In the genomic region with DNA sequence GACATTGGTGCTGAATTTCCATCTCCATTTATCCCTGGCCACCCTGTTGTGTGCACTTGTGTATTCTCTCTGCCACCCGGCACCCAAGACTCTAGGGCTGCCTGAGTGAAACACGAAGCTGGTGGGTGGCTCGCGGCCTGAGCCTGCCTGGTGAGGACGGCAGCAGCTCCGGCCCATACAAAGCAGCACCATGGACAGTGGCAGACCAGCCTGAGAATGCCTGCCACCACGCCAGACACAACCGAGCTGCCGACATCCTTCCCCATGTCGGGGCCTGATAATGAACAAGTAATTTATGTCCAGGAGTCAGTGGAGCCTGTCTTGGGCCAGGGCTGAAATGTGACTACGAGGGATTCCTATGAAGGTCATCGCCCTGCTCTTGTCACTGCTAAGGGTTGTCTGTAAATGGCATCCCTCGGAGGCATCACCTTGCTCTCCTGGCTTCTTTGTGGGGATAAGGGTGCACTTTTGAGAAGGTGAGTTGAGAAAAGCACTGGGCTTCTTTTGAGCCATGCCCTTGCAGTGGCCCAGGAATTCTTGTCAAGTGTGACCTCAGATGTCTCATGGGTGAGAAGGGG, we compare ENCODE assay signal across 1 cellular context.
TF ChIP-seq lines count a peak whose summit lies in the region.

No MANE protein-coding gene starts in this region.

TF ChIP-seq in HepG2, 621 proteins besides CTCF, POLR2A, EP300 and RAD21 (continued from another document):
- TF ChIP-seq, protein P1, sequence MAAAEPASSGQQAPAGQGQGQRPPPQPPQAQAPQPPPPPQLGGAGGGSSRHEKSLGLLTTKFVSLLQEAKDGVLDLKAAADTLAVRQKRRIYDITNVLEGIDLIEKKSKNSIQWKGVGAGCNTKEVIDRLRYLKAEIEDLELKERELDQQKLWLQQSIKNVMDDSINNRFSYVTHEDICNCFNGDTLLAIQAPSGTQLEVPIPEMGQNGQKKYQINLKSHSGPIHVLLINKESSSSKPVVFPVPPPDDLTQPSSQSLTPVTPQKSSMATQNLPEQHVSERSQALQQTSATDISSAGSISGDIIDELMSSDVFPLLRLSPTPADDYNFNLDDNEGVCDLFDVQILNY (CRISPR knock-in tag; conservative IDR thresholded peaks at IDR 0.05), result 0 out of 2 replicates have a peak, but pooled peaks have one; percentile 48
- TF ChIP-seq, protein P2, sequence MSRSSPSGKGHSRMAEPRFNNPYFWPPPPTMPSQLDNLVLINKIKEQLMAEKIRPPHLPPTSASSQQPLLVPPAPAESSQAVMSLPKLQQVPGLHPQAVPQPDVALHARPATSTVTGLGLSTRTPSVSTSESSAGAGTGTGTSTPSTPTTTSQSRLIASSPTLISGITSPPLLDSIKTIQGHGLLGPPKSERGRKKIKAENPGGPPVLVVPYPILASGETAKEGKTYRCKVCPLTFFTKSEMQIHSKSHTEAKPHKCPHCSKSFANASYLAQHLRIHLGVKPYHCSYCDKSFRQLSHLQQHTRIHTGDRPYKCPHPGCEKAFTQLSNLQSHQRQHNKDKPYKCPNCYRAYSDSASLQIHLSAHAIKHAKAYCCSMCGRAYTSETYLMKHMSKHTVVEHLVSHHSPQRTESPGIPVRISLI (CRISPR knock-in tag; IDR thresholded peaks at IDR 0.05; ENCODE audit: borderline replicate concordance), result no peak
- TF ChIP-seq ZFP1 (CRISPR knock-in tag; IDR thresholded peaks at IDR 0.05) (no peak), IKZF1 (IDR thresholded peaks at IDR 0.05) (no peak), ZNF598 (CRISPR knock-in tag; IDR thresholded peaks at IDR 0.05; ENCODE audit: borderline replicate concordance) (no peak), TMF1 (CRISPR knock-in tag; IDR thresholded peaks at IDR 0.05; ENCODE audit: low read depth) (0 out of 2 replicates have a peak, but pooled peaks have one; percentile 56), ZNF292 (CRISPR knock-in tag; IDR thresholded peaks at IDR 0.05; ENCODE audit: borderline replicate concordance, low read depth) (no peak), ZNF496 (CRISPR knock-in tag; IDR thresholded peaks at IDR 0.05; ENCODE audit: insufficient replicate concordance) (no peak), SP4 (CRISPR knock-in tag; IDR thresholded peaks at IDR 0.05) (0 out of 2 replicates have a peak, but pooled peaks have one; percentile 19), ELF3 (CRISPR knock-in tag; IDR thresholded peaks at IDR 0.05) (no peak), CREB1 (IDR thresholded peaks at IDR 0.05) (no peak), CREB1 (CRISPR knock-in tag; IDR thresholded peaks at IDR 0.05) (no peak), NFE2L2 (IDR thresholded peaks at IDR 0.05; ENCODE audit: low read length) (no peak), ZFYVE20 (CRISPR knock-in tag; IDR thresholded peaks at IDR 0.05; ENCODE audit: borderline replicate concordance, low read depth) (no peak)
- TF ChIP-seq, protein P3, sequence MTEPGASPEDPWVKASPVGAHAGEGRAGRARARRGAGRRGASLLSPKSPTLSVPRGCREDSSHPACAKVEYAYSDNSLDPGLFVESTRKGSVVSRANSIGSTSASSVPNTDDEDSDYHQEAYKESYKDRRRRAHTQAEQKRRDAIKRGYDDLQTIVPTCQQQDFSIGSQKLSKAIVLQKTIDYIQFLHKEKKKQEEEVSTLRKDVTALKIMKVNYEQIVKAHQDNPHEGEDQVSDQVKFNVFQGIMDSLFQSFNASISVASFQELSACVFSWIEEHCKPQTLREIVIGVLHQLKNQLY (CRISPR knock-in tag; IDR thresholded peaks at IDR 0.05), result no peak
- TF ChIP-seq, protein P4, sequence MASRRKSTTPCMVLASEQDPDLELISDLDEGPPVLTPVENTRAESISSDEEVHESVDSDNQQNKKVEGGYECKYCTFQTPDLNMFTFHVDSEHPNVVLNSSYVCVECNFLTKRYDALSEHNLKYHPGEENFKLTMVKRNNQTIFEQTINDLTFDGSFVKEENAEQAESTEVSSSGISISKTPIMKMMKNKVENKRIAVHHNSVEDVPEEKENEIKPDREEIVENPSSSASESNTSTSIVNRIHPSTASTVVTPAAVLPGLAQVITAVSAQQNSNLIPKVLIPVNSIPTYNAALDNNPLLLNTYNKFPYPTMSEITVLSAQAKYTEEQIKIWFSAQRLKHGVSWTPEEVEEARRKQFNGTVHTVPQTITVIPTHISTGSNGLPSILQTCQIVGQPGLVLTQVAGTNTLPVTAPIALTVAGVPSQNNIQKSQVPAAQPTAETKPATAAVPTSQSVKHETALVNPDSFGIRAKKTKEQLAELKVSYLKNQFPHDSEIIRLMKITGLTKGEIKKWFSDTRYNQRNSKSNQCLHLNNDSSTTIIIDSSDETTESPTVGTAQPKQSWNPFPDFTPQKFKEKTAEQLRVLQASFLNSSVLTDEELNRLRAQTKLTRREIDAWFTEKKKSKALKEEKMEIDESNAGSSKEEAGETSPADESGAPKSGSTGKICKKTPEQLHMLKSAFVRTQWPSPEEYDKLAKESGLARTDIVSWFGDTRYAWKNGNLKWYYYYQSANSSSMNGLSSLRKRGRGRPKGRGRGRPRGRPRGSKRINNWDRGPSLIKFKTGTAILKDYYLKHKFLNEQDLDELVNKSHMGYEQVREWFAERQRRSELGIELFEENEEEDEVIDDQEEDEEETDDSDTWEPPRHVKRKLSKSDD (CRISPR knock-in tag; IDR thresholded peaks at IDR 0.05; ENCODE audit: low read depth), result no peak
- TF ChIP-seq, protein P5, sequence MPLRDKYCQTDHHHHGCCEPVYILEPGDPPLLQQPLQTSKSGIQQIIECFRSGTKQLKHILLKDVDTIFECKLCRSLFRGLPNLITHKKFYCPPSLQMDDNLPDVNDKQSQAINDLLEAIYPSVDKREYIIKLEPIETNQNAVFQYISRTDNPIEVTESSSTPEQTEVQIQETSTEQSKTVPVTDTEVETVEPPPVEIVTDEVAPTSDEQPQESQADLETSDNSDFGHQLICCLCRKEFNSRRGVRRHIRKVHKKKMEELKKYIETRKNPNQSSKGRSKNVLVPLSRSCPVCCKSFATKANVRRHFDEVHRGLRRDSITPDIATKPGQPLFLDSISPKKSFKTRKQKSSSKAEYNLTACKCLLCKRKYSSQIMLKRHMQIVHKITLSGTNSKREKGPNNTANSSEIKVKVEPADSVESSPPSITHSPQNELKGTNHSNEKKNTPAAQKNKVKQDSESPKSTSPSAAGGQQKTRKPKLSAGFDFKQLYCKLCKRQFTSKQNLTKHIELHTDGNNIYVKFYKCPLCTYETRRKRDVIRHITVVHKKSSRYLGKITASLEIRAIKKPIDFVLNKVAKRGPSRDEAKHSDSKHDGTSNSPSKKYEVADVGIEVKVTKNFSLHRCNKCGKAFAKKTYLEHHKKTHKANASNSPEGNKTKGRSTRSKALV (CRISPR knock-in tag; IDR thresholded peaks at IDR 0.05), result no peak
- TF ChIP-seq, protein P6, sequence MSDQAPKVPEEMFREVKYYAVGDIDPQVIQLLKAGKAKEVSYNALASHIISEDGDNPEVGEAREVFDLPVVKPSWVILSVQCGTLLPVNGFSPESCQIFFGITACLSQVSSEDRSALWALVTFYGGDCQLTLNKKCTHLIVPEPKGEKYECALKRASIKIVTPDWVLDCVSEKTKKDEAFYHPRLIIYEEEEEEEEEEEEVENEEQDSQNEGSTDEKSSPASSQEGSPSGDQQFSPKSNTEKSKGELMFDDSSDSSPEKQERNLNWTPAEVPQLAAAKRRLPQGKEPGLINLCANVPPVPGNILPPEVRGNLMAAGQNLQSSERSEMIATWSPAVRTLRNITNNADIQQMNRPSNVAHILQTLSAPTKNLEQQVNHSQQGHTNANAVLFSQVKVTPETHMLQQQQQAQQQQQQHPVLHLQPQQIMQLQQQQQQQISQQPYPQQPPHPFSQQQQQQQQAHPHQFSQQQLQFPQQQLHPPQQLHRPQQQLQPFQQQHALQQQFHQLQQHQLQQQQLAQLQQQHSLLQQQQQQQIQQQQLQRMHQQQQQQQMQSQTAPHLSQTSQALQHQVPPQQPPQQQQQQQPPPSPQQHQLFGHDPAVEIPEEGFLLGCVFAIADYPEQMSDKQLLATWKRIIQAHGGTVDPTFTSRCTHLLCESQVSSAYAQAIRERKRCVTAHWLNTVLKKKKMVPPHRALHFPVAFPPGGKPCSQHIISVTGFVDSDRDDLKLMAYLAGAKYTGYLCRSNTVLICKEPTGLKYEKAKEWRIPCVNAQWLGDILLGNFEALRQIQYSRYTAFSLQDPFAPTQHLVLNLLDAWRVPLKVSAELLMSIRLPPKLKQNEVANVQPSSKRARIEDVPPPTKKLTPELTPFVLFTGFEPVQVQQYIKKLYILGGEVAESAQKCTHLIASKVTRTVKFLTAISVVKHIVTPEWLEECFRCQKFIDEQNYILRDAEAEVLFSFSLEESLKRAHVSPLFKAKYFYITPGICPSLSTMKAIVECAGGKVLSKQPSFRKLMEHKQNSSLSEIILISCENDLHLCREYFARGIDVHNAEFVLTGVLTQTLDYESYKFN (CRISPR knock-in tag; conservative IDR thresholded peaks at IDR 0.05), result no peak
